1 cellular context compared by ENCODE assay signal in the genomic region with DNA sequence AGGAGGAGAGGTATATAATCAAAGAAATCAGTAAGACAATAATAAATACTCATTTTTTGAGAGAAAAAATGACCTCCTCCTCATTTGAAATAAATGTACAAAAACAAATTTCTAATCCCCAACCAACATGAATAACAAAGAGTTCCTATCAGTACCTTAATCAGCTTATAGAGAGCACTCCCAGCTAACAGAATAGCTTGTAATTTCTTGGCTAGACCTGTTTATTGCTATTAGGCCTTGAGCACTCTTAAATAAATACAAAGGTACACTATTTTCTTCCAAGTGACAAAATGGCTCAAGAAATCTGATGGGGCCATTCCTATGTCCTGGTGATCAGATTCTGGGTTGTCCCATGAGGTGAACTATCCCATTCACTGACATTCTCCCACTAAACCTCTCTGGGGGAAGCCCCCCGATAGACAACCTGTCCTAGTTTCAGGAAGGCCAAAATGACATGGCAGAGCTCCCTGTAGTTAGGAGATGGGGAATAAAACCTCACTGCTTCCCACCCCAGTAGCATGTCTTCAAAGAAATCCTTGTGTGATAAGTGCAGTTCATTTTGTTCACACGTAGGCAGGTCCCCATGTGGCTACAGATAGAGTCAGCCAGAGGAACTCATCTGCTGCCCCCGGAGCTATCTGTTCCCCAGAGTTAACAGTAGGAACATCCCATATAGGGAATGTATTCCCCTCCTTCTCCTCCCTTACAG.
TF ChIP-seq lines count a peak whose summit lies in the region.

No MANE protein-coding gene starts in this region.

TF ChIP-seq in K562, 482 proteins besides CTCF, POLR2A, EP300 and RAD21 (continued from another document and continues in another):
- TF ChIP-seq, protein P1, sequence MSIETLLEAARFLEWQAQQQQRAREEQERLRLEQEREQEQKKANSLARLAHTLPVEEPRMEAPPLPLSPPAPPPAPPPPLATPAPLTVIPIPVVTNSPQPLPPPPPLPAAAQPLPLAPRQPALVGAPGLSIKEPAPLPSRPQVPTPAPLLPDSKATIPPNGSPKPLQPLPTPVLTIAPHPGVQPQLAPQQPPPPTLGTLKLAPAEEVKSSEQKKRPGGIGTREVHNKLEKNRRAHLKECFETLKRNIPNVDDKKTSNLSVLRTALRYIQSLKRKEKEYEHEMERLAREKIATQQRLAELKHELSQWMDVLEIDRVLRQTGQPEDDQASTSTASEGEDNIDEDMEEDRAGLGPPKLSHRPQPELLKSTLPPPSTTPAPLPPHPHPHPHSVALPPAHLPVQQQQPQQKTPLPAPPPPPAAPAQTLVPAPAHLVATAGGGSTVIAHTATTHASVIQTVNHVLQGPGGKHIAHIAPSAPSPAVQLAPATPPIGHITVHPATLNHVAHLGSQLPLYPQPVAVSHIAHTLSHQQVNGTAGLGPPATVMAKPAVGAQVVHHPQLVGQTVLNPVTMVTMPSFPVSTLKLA (conservative IDR thresholded peaks at IDR 0.05) = no peak
- no peak for TF ChIP-seq JUN (IDR thresholded peaks at IDR 0.05; ENCODE audit: borderline replicate concordance, low read depth, low read length)
- TF ChIP-seq JUN (CRISPR knock-in tag; IDR thresholded peaks at IDR 0.05; ENCODE audit: borderline replicate concordance) = no peak
- TF ChIP-seq TCFL5 (CRISPR knock-in tag; conservative IDR thresholded peaks at IDR 0.05) = no peak
- TF ChIP-seq, protein P2, sequence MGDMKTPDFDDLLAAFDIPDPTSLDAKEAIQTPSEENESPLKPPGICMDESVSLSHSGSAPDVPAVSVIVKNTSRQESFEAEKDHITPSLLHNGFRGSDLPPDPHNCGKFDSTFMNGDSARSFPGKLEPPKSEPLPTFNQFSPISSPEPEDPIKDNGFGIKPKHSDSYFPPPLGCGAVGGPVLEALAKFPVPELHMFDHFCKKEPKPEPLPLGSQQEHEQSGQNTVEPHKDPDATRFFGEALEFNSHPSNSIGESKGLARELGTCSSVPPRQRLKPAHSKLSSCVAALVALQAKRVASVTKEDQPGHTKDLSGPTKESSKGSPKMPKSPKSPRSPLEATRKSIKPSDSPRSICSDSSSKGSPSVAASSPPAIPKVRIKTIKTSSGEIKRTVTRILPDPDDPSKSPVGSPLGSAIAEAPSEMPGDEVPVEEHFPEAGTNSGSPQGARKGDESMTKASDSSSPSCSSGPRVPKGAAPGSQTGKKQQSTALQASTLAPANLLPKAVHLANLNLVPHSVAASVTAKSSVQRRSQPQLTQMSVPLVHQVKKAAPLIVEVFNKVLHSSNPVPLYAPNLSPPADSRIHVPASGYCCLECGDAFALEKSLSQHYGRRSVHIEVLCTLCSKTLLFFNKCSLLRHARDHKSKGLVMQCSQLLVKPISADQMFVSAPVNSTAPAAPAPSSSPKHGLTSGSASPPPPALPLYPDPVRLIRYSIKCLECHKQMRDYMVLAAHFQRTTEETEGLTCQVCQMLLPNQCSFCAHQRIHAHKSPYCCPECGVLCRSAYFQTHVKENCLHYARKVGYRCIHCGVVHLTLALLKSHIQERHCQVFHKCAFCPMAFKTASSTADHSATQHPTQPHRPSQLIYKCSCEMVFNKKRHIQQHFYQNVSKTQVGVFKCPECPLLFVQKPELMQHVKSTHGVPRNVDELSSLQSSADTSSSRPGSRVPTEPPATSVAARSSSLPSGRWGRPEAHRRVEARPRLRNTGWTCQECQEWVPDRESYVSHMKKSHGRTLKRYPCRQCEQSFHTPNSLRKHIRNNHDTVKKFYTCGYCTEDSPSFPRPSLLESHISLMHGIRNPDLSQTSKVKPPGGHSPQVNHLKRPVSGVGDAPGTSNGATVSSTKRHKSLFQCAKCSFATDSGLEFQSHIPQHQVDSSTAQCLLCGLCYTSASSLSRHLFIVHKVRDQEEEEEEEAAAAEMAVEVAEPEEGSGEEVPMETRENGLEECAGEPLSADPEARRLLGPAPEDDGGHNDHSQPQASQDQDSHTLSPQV (IDR thresholded peaks at IDR 0.05) = peak; percentile 91
- peak; percentile 57 for TF ChIP-seq TCF3 (CRISPR knock-in tag; IDR thresholded peaks at IDR 0.05)
- TF ChIP-seq JUND (IDR thresholded peaks at IDR 0.05; ENCODE audit: borderline replicate concordance, low read depth, low read length) = no peak
- TF ChIP-seq JUND (tag; IDR thresholded peaks at IDR 0.05; ENCODE audit: borderline replicate concordance, low read depth, low read length) = peak; percentile 10; the same call in 2 of the 3 replicates
- TF ChIP-seq ZNF668 (CRISPR knock-in tag; IDR thresholded peaks at IDR 0.05) = no peak
- 0 out of 2 replicates have a peak, but pooled peaks have one; percentile 13 for TF ChIP-seq ELF2 (CRISPR knock-in tag; IDR thresholded peaks at IDR 0.05)
- TF ChIP-seq FOXJ2 (tag; IDR thresholded peaks at IDR 0.05) = no peak
- TF ChIP-seq ZNF57 (CRISPR knock-in tag; IDR thresholded peaks at IDR 0.05) = no peak
- TF ChIP-seq ESRRA (IDR thresholded peaks at IDR 0.05; ENCODE audit: borderline replicate concordance, low read depth) = no peak
- TF ChIP-seq, protein P3, sequence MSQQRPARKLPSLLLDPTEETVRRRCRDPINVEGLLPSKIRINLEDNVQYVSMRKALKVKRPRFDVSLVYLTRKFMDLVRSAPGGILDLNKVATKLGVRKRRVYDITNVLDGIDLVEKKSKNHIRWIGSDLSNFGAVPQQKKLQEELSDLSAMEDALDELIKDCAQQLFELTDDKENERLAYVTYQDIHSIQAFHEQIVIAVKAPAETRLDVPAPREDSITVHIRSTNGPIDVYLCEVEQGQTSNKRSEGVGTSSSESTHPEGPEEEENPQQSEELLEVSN (IDR thresholded peaks at IDR 0.05; ENCODE audit: borderline replicate concordance in 1 of 2, extremely low read depth in 1 of 2, insufficient read depth in 1 of 2, insufficient read length in 1 of 2, low read depth in 1 of 2, low read length in 1 of 2, poor library complexity in 1 of 2, severe bottlenecking in 1 of 2) = peak; percentile 42 to 59
- TF ChIP-seq, protein P4, sequence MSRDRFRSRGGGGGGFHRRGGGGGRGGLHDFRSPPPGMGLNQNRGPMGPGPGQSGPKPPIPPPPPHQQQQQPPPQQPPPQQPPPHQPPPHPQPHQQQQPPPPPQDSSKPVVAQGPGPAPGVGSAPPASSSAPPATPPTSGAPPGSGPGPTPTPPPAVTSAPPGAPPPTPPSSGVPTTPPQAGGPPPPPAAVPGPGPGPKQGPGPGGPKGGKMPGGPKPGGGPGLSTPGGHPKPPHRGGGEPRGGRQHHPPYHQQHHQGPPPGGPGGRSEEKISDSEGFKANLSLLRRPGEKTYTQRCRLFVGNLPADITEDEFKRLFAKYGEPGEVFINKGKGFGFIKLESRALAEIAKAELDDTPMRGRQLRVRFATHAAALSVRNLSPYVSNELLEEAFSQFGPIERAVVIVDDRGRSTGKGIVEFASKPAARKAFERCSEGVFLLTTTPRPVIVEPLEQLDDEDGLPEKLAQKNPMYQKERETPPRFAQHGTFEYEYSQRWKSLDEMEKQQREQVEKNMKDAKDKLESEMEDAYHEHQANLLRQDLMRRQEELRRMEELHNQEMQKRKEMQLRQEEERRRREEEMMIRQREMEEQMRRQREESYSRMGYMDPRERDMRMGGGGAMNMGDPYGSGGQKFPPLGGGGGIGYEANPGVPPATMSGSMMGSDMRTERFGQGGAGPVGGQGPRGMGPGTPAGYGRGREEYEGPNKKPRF (IDR thresholded peaks at IDR 0.05; ENCODE audit: low read depth, low read length) = no peak
- TF ChIP-seq, protein P5, sequence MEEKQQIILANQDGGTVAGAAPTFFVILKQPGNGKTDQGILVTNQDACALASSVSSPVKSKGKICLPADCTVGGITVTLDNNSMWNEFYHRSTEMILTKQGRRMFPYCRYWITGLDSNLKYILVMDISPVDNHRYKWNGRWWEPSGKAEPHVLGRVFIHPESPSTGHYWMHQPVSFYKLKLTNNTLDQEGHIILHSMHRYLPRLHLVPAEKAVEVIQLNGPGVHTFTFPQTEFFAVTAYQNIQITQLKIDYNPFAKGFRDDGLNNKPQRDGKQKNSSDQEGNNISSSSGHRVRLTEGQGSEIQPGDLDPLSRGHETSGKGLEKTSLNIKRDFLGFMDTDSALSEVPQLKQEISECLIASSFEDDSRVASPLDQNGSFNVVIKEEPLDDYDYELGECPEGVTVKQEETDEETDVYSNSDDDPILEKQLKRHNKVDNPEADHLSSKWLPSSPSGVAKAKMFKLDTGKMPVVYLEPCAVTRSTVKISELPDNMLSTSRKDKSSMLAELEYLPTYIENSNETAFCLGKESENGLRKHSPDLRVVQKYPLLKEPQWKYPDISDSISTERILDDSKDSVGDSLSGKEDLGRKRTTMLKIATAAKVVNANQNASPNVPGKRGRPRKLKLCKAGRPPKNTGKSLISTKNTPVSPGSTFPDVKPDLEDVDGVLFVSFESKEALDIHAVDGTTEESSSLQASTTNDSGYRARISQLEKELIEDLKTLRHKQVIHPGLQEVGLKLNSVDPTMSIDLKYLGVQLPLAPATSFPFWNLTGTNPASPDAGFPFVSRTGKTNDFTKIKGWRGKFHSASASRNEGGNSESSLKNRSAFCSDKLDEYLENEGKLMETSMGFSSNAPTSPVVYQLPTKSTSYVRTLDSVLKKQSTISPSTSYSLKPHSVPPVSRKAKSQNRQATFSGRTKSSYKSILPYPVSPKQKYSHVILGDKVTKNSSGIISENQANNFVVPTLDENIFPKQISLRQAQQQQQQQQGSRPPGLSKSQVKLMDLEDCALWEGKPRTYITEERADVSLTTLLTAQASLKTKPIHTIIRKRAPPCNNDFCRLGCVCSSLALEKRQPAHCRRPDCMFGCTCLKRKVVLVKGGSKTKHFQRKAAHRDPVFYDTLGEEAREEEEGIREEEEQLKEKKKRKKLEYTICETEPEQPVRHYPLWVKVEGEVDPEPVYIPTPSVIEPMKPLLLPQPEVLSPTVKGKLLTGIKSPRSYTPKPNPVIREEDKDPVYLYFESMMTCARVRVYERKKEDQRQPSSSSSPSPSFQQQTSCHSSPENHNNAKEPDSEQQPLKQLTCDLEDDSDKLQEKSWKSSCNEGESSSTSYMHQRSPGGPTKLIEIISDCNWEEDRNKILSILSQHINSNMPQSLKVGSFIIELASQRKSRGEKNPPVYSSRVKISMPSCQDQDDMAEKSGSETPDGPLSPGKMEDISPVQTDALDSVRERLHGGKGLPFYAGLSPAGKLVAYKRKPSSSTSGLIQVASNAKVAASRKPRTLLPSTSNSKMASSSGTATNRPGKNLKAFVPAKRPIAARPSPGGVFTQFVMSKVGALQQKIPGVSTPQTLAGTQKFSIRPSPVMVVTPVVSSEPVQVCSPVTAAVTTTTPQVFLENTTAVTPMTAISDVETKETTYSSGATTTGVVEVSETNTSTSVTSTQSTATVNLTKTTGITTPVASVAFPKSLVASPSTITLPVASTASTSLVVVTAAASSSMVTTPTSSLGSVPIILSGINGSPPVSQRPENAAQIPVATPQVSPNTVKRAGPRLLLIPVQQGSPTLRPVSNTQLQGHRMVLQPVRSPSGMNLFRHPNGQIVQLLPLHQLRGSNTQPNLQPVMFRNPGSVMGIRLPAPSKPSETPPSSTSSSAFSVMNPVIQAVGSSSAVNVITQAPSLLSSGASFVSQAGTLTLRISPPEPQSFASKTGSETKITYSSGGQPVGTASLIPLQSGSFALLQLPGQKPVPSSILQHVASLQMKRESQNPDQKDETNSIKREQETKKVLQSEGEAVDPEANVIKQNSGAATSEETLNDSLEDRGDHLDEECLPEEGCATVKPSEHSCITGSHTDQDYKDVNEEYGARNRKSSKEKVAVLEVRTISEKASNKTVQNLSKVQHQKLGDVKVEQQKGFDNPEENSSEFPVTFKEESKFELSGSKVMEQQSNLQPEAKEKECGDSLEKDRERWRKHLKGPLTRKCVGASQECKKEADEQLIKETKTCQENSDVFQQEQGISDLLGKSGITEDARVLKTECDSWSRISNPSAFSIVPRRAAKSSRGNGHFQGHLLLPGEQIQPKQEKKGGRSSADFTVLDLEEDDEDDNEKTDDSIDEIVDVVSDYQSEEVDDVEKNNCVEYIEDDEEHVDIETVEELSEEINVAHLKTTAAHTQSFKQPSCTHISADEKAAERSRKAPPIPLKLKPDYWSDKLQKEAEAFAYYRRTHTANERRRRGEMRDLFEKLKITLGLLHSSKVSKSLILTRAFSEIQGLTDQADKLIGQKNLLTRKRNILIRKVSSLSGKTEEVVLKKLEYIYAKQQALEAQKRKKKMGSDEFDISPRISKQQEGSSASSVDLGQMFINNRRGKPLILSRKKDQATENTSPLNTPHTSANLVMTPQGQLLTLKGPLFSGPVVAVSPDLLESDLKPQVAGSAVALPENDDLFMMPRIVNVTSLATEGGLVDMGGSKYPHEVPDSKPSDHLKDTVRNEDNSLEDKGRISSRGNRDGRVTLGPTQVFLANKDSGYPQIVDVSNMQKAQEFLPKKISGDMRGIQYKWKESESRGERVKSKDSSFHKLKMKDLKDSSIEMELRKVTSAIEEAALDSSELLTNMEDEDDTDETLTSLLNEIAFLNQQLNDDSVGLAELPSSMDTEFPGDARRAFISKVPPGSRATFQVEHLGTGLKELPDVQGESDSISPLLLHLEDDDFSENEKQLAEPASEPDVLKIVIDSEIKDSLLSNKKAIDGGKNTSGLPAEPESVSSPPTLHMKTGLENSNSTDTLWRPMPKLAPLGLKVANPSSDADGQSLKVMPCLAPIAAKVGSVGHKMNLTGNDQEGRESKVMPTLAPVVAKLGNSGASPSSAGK (IDR thresholded peaks at IDR 0.05) = peak; percentile 82
- TF ChIP-seq TEAD1 (CRISPR knock-in tag; IDR thresholded peaks at IDR 0.05) = no peak
- no peak for TF ChIP-seq SLC30A9 (CRISPR knock-in tag; IDR thresholded peaks at IDR 0.05)
- TF ChIP-seq, protein P6, sequence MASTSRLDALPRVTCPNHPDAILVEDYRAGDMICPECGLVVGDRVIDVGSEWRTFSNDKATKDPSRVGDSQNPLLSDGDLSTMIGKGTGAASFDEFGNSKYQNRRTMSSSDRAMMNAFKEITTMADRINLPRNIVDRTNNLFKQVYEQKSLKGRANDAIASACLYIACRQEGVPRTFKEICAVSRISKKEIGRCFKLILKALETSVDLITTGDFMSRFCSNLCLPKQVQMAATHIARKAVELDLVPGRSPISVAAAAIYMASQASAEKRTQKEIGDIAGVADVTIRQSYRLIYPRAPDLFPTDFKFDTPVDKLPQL (IDR thresholded peaks at IDR 0.05; ENCODE audit: extremely low read depth, insufficient read length) = no peak
- no peak for TF ChIP-seq ZNF224 (CRISPR knock-in tag; IDR thresholded peaks at IDR 0.05)
- TF ChIP-seq, protein P7, sequence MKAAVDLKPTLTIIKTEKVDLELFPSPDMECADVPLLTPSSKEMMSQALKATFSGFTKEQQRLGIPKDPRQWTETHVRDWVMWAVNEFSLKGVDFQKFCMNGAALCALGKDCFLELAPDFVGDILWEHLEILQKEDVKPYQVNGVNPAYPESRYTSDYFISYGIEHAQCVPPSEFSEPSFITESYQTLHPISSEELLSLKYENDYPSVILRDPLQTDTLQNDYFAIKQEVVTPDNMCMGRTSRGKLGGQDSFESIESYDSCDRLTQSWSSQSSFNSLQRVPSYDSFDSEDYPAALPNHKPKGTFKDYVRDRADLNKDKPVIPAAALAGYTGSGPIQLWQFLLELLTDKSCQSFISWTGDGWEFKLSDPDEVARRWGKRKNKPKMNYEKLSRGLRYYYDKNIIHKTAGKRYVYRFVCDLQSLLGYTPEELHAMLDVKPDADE (conservative IDR thresholded peaks at IDR 0.05; ENCODE audit: control insufficient read depth, low read depth, low read length) = no peak
- TF ChIP-seq MTA3 (IDR thresholded peaks at IDR 0.05; ENCODE audit: borderline replicate concordance) = no peak
- no peak for TF ChIP-seq ZNF143 (CRISPR knock-in tag; IDR thresholded peaks at IDR 0.05)
- TF ChIP-seq, protein P8, sequence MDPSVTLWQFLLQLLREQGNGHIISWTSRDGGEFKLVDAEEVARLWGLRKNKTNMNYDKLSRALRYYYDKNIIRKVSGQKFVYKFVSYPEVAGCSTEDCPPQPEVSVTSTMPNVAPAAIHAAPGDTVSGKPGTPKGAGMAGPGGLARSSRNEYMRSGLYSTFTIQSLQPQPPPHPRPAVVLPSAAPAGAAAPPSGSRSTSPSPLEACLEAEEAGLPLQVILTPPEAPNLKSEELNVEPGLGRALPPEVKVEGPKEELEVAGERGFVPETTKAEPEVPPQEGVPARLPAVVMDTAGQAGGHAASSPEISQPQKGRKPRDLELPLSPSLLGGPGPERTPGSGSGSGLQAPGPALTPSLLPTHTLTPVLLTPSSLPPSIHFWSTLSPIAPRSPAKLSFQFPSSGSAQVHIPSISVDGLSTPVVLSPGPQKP (CRISPR knock-in tag; IDR thresholded peaks at IDR 0.05) = no peak
- TF ChIP-seq ZNF778 (CRISPR knock-in tag; IDR thresholded peaks at IDR 0.05) = no peak
- no peak for TF ChIP-seq SAFB (IDR thresholded peaks at IDR 0.05; ENCODE audit: borderline replicate concordance, low read depth, low read length)
